ENCODE assay signal across 8 cellular contexts in the genomic region with DNA sequence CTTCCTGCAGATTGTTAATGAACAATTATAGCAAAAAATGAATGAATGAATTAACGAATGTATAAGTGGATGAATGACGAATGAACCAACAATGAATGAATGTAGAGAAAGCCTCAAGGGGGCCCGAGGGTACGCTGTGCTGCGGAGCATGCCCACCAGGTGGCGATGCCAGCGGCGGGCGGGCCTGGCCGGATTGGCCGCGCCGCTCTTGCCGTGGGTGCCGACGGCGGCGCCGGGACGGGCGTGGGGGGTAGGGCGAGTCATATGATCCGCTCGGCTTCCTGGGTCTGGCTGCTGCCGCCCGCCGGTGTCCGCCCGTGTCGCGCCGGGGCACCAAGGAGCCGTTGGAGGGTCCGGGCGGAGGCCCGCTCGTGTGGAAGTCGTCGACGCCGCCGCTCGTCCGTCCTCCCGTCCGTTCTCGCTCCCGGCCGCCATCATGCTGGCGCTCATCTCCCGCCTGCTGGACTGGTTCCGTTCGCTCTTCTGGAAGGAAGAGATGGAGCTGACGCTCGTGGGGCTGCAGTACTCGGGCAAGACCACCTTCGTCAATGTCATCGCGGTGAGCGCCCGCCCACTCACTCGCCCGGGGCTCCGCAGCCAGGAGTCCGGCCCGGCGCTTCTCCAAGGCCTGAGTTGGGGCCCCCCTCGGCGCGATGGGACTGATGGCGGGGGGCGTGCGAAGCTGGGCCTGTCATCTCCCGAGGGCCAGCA. TPM values are rescaled to one million over a fixed set of nuclear protein-coding genes. Genes with fewer than 3 reads are reported as not detected.
DNase-seq lines count a peak whose midpoint lies in the region; ATAC-seq and TF ChIP-seq lines count a peak whose summit lies in the region.

TSS of gene ARL8B (plus strand) at position 263 of the 711 bp plus-strand sequence. CDS start at position 437, 174 bp downstream.

- TF ChIP-seq RAD21 in Ishikawa (IDR thresholded peaks at IDR 0.05; ENCODE audit: low read depth): 0 out of 2 replicates have a peak, but pooled peaks have one; percentile 19

- H3K4me1 Mint-ChIP-seq in activated T-helper 17 cell treated with anti-CD3 and anti-CD28 coated beads, Interleukin-2, amount 50 U/mL, for 72 hours: peaks cover 12% of the 10 kb centered on the region
- peaks cover 38 to 44% of the 10 kb centered on the region in 2 donors for H3K4me1 Mint-ChIP-seq in natural killer cell

- no peaks in the 10 kb centered on the region for H3K27me3 Mint-ChIP-seq in activated T-helper 17 cell treated with anti-CD3 and anti-CD28 coated beads, Interleukin-2, amount 50 U/mL, for 72 hours
- H3K27me3 Mint-ChIP-seq in natural killer cell (ENCODE audit: low read depth in 2 of 2): no peaks in the 10 kb centered on the region

- CTCF ChIA-PET in RWPE1 (lab: Yijun Ruan, JAX): interaction anchor here (0.5 to 0.8 kb wide), 4 partner anchors 17 to 318 kb away, joined by 3 to 4 read pairs (median 3); no protein-coding TSS in a partner anchor

- ATAC-seq in GM21576 (IDR thresholded peaks at IDR 0.05; ENCODE audit: unreplicated experiment) (peak; percentile 94), natural killer cell (peak; percentile 91 to 100 (median 95))
- peak; percentile 80 for ATAC-seq in activated T-helper 17 cell treated with anti-CD3 and anti-CD28 coated beads, Interleukin-2, amount 50 U/mL, for 72 hours (replicated peaks)

- intact Hi-C loops in natural killer cell (cut with micrococcal nuclease): loop anchor here (1.0 to 10.0 kb wide), 5 partner anchors 65 to 1947 kb away; partner anchors contain the start of genes CRBN and EDEM1

- H3K9me3 Mint-ChIP-seq in activated T-helper 17 cell treated with anti-CD3 and anti-CD28 coated beads, Interleukin-2, amount 50 U/mL, for 72 hours: no peaks in the 10 kb centered on the region
- no peaks in the 10 kb centered on the region for H3K9me3 Mint-ChIP-seq in natural killer cell

- peaks cover 46% of the 10 kb centered on the region for H3K36me3 Mint-ChIP-seq in activated T-helper 17 cell treated with anti-CD3 and anti-CD28 coated beads, Interleukin-2, amount 50 U/mL, for 72 hours (ENCODE audit: low read depth)
- no peaks in the 10 kb centered on the region for H3K36me3 Mint-ChIP-seq in natural killer cell

- POLR2A ChIA-PET in RWPE1 (lab: Yijun Ruan, JAX; ENCODE audit: low non-redundant PET): interaction anchor here (1.2 kb wide), 1 partner anchor 75 kb away, joined by 3 read pairs; no protein-coding TSS in a partner anchor

- H3K4me3 Mint-ChIP-seq in activated T-helper 17 cell treated with anti-CD3 and anti-CD28 coated beads, Interleukin-2, amount 50 U/mL, for 72 hours: peak within 1 kb of the TSS; percentile 80
- H3K4me3 Mint-ChIP-seq in natural killer cell: peak within 1 kb of the TSS; percentile 84

- peak; percentile 97 for TF ChIP-seq CTCF in RWPE1 (conservative IDR thresholded peaks at IDR 0.05; ENCODE audit: low read depth)
- peak; percentile 70 for TF ChIP-seq CTCF in fibroblast of mammary gland (conservative IDR thresholded peaks at IDR 0.05; ENCODE audit: control insufficient read depth, insufficient read depth, low read depth, low read length)
- TF ChIP-seq CTCF in natural killer cell (IDR thresholded peaks at IDR 0.05): peak; percentile 99

- peak within 1 kb of the TSS; percentile 94 for H3K4me3 ChIP-seq in fibroblast of mammary gland (ENCODE audit: control insufficient read depth, low read depth, low read length)

- no peak for TF ChIP-seq EP300 in Ishikawa (IDR thresholded peaks at IDR 0.05; ENCODE audit: borderline replicate concordance)

- peak within 1 kb of the TSS; percentile 89 for H3K27ac Mint-ChIP-seq in activated T-helper 17 cell treated with anti-CD3 and anti-CD28 coated beads, Interleukin-2, amount 50 U/mL, for 72 hours
- H3K27ac Mint-ChIP-seq in natural killer cell: peak within 1 kb of the TSS; percentile 88 to 90

- DNase-seq in Daoy (ENCODE audit: low read depth): peak; percentile 90
- peak; percentile 82 for DNase-seq in RWPE1 (ENCODE audit: low spot score)
- DNase-seq in fibroblast of mammary gland (ENCODE audit: low read depth): peak; percentile 84
- DNase-seq in natural killer cell: peak; percentile 90
- DNase-seq in stimulated activated naive CD4-positive, alpha-beta T cell (lab: John Stamatoyannopoulos, UW): peak; percentile 76 to 89 (median 86)

- peak within 1 kb of the TSS; percentile 89 for H3K27ac ChIP-seq in RWPE1

TF ChIP-seq in Ishikawa, 13 proteins besides CTCF, POLR2A, EP300 and RAD21:
- TF ChIP-seq, protein P1, sequence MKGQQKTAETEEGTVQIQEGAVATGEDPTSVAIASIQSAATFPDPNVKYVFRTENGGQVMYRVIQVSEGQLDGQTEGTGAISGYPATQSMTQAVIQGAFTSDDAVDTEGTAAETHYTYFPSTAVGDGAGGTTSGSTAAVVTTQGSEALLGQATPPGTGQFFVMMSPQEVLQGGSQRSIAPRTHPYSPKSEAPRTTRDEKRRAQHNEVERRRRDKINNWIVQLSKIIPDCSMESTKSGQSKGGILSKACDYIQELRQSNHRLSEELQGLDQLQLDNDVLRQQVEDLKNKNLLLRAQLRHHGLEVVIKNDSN (IDR thresholded peaks at IDR 0.05): peak; percentile 92
- TF ChIP-seq, protein P2, sequence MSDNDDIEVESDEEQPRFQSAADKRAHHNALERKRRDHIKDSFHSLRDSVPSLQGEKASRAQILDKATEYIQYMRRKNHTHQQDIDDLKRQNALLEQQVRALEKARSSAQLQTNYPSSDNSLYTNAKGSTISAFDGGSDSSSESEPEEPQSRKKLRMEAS (IDR thresholded peaks at IDR 0.05): no peak
- no peak for TF ChIP-seq FOXM1 (IDR thresholded peaks at IDR 0.05; ENCODE audit: borderline replicate concordance, low read depth)
- TF ChIP-seq ZBTB7A (IDR thresholded peaks at IDR 0.05; ENCODE audit: low read depth): no peak; the same call in 1 of the 2 replicates
- TF ChIP-seq CREB1 (IDR thresholded peaks at IDR 0.05; ENCODE audit: low read depth): no peak
- TF ChIP-seq YY1 (IDR thresholded peaks at IDR 0.05; ENCODE audit: low read depth): no peak
- TF ChIP-seq, protein P3, sequence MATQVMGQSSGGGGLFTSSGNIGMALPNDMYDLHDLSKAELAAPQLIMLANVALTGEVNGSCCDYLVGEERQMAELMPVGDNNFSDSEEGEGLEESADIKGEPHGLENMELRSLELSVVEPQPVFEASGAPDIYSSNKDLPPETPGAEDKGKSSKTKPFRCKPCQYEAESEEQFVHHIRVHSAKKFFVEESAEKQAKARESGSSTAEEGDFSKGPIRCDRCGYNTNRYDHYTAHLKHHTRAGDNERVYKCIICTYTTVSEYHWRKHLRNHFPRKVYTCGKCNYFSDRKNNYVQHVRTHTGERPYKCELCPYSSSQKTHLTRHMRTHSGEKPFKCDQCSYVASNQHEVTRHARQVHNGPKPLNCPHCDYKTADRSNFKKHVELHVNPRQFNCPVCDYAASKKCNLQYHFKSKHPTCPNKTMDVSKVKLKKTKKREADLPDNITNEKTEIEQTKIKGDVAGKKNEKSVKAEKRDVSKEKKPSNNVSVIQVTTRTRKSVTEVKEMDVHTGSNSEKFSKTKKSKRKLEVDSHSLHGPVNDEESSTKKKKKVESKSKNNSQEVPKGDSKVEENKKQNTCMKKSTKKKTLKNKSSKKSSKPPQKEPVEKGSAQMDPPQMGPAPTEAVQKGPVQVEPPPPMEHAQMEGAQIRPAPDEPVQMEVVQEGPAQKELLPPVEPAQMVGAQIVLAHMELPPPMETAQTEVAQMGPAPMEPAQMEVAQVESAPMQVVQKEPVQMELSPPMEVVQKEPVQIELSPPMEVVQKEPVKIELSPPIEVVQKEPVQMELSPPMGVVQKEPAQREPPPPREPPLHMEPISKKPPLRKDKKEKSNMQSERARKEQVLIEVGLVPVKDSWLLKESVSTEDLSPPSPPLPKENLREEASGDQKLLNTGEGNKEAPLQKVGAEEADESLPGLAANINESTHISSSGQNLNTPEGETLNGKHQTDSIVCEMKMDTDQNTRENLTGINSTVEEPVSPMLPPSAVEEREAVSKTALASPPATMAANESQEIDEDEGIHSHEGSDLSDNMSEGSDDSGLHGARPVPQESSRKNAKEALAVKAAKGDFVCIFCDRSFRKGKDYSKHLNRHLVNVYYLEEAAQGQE (IDR thresholded peaks at IDR 0.05; ENCODE audit: low read depth): no peak
- TF ChIP-seq NFIC (IDR thresholded peaks at IDR 0.05): no peak
- peak; percentile 63 for TF ChIP-seq TAF1 (IDR thresholded peaks at IDR 0.05; ENCODE audit: low read depth)
- TF ChIP-seq TCF12 (IDR thresholded peaks at IDR 0.05; ENCODE audit: low read depth): peak; percentile 35; the same call in 1 of the 2 replicates
- no peak for TF ChIP-seq EGR1 (IDR thresholded peaks at IDR 0.05)
- no peak for TF ChIP-seq TEAD4 (IDR thresholded peaks at IDR 0.05)
- no peak for TF ChIP-seq CEBPB (IDR thresholded peaks at IDR 0.05)
TF ChIP-seq in Ishikawa: peak in this region for 3.

RNA-seq across cellular contexts. Expression of gene ARL8B, which starts in this region (rescaled TPM):
- 33.4 and 35.8 TPM in 2 replicates for total RNA-seq in Daoy (2014; rRNA removed; shearing (Covaris generic))
- total RNA-seq in activated T-helper 17 cell treated with anti-CD3 and anti-CD28 coated beads, Interleukin-2, amount 50 U/mL, for 72 hours: 10 to 100 TPM; 48.2 to 60.9 TPM
- 10 to 100 TPM; 43.3 to 52.7 (median 48.9) TPM for total RNA-seq in natural killer cell

Comparison
In these comparisons a context has a peak if more than half of its experiments do, and no peak if none do; other contexts are left out.
1. Peak in every context shown above with its lines: DNase-seq, ATAC-seq, H3K4me3 ChIP-seq and H3K27ac ChIP-seq.